ENCODE assay signal across 2 cellular contexts in the genomic region with DNA sequence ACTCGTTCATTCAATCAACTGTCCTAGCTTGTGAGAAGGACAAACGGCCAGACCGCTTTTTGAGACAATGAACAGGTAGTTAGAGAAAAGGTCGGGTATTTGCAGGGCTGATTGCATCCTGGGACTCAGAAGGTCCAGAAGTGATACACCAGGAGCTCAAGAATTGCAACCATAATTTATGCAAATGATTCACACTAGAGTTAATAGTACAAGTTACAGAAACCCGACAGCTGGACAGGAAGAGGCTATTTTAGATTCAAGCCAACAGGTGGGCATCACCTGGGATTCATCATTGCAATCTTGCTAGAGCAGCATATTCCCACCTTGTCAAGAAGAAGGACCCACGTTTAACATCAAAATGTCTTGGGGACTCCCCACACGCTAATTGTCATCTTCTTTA.
TF ChIP-seq lines count a peak whose summit lies in the region.

No MANE protein-coding gene starts in this region.

TF ChIP-seq in GM12878, 131 proteins besides CTCF, POLR2A, EP300 and RAD21 (continues in another document):
- TF ChIP-seq E2F8 (IDR thresholded peaks at IDR 0.05; ENCODE audit: low read depth, partially characterized antibody) = no peak
- TF ChIP-seq WRNIP1 (IDR thresholded peaks at IDR 0.05; ENCODE audit: borderline replicate concordance, low read depth, low read length) = no peak
- TF ChIP-seq STAT3 (IDR thresholded peaks at IDR 0.05; ENCODE audit: low read depth, low read length) = 0 out of 2 replicates have a peak, but pooled peaks have one; percentile 15
- TF ChIP-seq HDGF (IDR thresholded peaks at IDR 0.05) = no peak
- TF ChIP-seq SUZ12 (IDR thresholded peaks at IDR 0.05; ENCODE audit: unreplicated experiment) = no peak
- peak; percentile 75; the same call in 1 of the 2 replicates for TF ChIP-seq TCF3 (IDR thresholded peaks at IDR 0.05; ENCODE audit: borderline replicate concordance, insufficient read depth, low read depth, low read length)
- TF ChIP-seq SPI1 (IDR thresholded peaks at IDR 0.05; ENCODE audit: borderline replicate concordance, insufficient read depth, low read depth, low read length) = no peak
- TF ChIP-seq CBFB (IDR thresholded peaks at IDR 0.05; ENCODE audit: low read depth) = no peak
- TF ChIP-seq, protein P1, sequence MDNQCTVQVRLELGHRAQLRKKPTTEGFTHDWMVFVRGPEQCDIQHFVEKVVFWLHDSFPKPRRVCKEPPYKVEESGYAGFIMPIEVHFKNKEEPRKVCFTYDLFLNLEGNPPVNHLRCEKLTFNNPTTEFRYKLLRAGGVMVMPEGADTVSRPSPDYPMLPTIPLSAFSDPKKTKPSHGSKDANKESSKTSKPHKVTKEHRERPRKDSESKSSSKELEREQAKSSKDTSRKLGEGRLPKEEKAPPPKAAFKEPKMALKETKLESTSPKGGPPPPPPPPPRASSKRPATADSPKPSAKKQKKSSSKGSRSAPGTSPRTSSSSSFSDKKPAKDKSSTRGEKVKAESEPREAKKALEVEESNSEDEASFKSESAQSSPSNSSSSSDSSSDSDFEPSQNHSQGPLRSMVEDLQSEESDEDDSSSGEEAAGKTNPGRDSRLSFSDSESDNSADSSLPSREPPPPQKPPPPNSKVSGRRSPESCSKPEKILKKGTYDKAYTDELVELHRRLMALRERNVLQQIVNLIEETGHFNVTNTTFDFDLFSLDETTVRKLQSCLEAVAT (IDR thresholded peaks at IDR 0.05) = no peak
- peak; percentile 74; the same call in 1 of the 2 replicates for TF ChIP-seq TCF12 (IDR thresholded peaks at IDR 0.05; ENCODE audit: low read depth, low read length)
- no peak for TF ChIP-seq FOXK2 (IDR thresholded peaks at IDR 0.05)
- TF ChIP-seq, protein P2, sequence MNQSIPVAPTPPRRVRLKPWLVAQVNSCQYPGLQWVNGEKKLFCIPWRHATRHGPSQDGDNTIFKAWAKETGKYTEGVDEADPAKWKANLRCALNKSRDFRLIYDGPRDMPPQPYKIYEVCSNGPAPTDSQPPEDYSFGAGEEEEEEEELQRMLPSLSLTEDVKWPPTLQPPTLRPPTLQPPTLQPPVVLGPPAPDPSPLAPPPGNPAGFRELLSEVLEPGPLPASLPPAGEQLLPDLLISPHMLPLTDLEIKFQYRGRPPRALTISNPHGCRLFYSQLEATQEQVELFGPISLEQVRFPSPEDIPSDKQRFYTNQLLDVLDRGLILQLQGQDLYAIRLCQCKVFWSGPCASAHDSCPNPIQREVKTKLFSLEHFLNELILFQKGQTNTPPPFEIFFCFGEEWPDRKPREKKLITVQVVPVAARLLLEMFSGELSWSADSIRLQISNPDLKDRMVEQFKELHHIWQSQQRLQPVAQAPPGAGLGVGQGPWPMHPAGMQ (IDR thresholded peaks at IDR 0.05; ENCODE audit: borderline replicate concordance) = no peak
- no peak for TF ChIP-seq NBN (IDR thresholded peaks at IDR 0.05)
- TF ChIP-seq BRCA1 (IDR thresholded peaks at IDR 0.05; ENCODE audit: low read depth, low read length) = no peak
- TF ChIP-seq CREM (IDR thresholded peaks at IDR 0.05; ENCODE audit: low read depth) = no peak
- TF ChIP-seq GABPA (IDR thresholded peaks at IDR 0.05; ENCODE audit: low read depth) = no peak
- no peak for TF ChIP-seq YY1 (IDR thresholded peaks at IDR 0.05; ENCODE audit: low read depth, low read length)
- TF ChIP-seq MEF2B (IDR thresholded peaks at IDR 0.05; ENCODE audit: partially characterized antibody, poor library complexity, severe bottlenecking) = no peak
- TF ChIP-seq NFXL1 (IDR thresholded peaks at IDR 0.05; ENCODE audit: borderline replicate concordance) = no peak
- no peak for TF ChIP-seq RFX5 (IDR thresholded peaks at IDR 0.05; ENCODE audit: low read depth, low read length)
- no peak for TF ChIP-seq ETV6 (conservative IDR thresholded peaks at IDR 0.05 in 1 of 2, IDR thresholded peaks at IDR 0.05 in 1 of 2; ENCODE audit: borderline replicate concordance in 1 of 2, low read depth in 1 of 2)
- no peak for TF ChIP-seq TCF7 (IDR thresholded peaks at IDR 0.05; ENCODE audit: borderline replicate concordance)
- no peak for TF ChIP-seq ZBTB11 (CRISPR knock-in tag; IDR thresholded peaks at IDR 0.05)

TF ChIP-seq in GM23338, 12 proteins besides CTCF, POLR2A, EP300 and RAD21:
- TF ChIP-seq ZNF114 (CRISPR knock-in tag; IDR thresholded peaks at IDR 0.05) (no peak), CREB1 (CRISPR knock-in tag; IDR thresholded peaks at IDR 0.05; ENCODE audit: low read depth) (no peak), JUNB (IDR thresholded peaks at IDR 0.05; ENCODE audit: unreplicated experiment) (no peak), STAT1 (IDR thresholded peaks at IDR 0.05; ENCODE audit: unreplicated experiment) (no peak), ZNF331 (CRISPR knock-in tag; IDR thresholded peaks at IDR 0.05; ENCODE audit: low read depth) (no peak), REST (IDR thresholded peaks at IDR 0.05; ENCODE audit: unreplicated experiment) (no peak), NANOG (IDR thresholded peaks at IDR 0.05; ENCODE audit: borderline replicate concordance) (no peak), POLR2AphosphoS5 (IDR thresholded peaks at IDR 0.05; ENCODE audit: low read depth) (no peak), EZH2 (IDR thresholded peaks at IDR 0.05; ENCODE audit: low read depth, unreplicated experiment) (no peak), EZH2phosphoT487 (IDR thresholded peaks at IDR 0.05; ENCODE audit: unreplicated experiment) (no peak), ETS1 (IDR thresholded peaks at IDR 0.05) (no peak)
- TF ChIP-seq, protein P3, sequence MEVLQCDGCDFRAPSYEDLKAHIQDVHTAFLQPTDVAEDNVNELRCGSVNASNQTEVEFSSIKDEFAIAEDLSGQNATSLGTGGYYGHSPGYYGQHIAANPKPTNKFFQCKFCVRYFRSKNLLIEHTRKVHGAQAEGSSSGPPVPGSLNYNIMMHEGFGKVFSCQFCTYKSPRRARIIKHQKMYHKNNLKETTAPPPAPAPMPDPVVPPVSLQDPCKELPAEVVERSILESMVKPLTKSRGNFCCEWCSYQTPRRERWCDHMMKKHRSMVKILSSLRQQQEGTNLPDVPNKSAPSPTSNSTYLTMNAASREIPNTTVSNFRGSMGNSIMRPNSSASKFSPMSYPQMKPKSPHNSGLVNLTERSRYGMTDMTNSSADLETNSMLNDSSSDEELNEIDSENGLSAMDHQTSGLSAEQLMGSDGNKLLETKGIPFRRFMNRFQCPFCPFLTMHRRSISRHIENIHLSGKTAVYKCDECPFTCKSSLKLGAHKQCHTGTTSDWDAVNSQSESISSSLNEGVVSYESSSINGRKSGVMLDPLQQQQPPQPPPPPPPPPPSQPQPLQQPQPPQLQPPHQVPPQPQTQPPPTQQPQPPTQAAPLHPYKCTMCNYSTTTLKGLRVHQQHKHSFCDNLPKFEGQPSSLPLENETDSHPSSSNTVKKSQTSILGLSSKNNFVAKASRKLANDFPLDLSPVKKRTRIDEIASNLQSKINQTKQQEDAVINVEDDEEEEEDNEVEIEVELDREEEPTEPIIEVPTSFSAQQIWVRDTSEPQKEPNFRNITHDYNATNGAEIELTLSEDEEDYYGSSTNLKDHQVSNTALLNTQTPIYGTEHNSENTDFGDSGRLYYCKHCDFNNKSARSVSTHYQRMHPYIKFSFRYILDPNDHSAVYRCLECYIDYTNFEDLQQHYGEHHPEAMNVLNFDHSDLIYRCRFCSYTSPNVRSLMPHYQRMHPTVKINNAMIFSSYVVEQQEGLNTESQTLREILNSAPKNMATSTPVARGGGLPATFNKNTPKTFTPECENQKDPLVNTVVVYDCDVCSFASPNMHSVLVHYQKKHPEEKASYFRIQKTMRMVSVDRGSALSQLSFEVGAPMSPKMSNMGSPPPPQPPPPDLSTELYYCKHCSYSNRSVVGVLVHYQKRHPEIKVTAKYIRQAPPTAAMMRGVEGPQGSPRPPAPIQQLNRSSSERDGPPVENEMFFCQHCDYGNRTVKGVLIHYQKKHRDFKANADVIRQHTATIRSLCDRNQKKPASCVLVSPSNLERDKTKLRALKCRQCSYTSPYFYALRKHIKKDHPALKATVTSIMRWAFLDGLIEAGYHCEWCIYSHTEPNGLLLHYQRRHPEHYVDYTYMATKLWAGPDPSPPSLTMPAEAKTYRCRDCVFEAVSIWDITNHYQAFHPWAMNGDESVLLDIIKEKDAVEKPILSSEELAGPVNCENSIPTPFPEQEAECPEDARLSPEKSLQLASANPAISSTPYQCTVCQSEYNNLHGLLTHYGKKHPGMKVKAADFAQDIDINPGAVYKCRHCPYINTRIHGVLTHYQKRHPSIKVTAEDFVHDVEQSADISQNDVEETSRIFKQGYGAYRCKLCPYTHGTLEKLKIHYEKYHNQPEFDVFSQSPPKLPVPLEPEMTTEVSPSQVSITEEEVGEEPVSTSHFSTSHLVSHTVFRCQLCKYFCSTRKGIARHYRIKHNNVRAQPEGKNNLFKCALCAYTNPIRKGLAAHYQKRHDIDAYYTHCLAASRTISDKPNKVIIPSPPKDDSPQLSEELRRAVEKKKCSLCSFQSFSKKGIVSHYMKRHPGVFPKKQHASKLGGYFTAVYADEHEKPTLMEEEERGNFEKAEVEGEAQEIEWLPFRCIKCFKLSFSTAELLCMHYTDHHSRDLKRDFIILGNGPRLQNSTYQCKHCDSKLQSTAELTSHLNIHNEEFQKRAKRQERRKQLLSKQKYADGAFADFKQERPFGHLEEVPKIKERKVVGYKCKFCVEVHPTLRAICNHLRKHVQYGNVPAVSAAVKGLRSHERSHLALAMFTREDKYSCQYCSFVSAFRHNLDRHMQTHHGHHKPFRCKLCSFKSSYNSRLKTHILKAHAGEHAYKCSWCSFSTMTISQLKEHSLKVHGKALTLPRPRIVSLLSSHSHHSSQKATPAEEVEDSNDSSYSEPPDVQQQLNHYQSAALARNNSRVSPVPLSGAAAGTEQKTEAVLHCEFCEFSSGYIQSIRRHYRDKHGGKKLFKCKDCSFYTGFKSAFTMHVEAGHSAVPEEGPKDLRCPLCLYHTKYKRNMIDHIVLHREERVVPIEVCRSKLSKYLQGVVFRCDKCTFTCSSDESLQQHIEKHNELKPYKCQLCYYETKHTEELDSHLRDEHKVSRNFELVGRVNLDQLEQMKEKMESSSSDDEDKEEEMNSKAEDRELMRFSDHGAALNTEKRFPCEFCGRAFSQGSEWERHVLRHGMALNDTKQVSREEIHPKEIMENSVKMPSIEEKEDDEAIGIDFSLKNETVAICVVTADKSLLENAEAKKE (CRISPR knock-in tag; IDR thresholded peaks at IDR 0.05) = no peak
